Comparison of ENCODE assay signal across 2 cellular contexts in genomic region chr17:42243493-42243982, GRCh38.
TF ChIP-seq lines count a peak whose summit lies in the region.

No MANE protein-coding gene starts in this region.

TF ChIP-seq in HepG2, 621 proteins besides CTCF, POLR2A, EP300 and RAD21:
- TF ChIP-seq GLI4 (CRISPR knock-in tag; IDR thresholded peaks at IDR 0.05; ENCODE audit: borderline replicate concordance) (no peak), ATF5 (CRISPR knock-in tag; IDR thresholded peaks at IDR 0.05; ENCODE audit: low read depth) (no peak), PAF1 (CRISPR knock-in tag; IDR thresholded peaks at IDR 0.05) (no peak), MED1 (CRISPR knock-in tag; IDR thresholded peaks at IDR 0.05) (no peak), CBX1 (IDR thresholded peaks at IDR 0.05; ENCODE audit: low read depth) (no peak), JDP2 (CRISPR knock-in tag; IDR thresholded peaks at IDR 0.05; ENCODE audit: borderline replicate concordance) (no peak), ZNF589 (CRISPR knock-in tag; conservative IDR thresholded peaks at IDR 0.05) (no peak), ARNT (IDR thresholded peaks at IDR 0.05) (no peak), ZNF558 (CRISPR knock-in tag; IDR thresholded peaks at IDR 0.05; ENCODE audit: borderline replicate concordance) (no peak), ZNF556 (CRISPR knock-in tag; IDR thresholded peaks at IDR 0.05; ENCODE audit: borderline replicate concordance) (no peak), IRF2 (CRISPR knock-in tag; IDR thresholded peaks at IDR 0.05) (no peak), ZNF598 (CRISPR knock-in tag; IDR thresholded peaks at IDR 0.05; ENCODE audit: borderline replicate concordance) (no peak), ZNF569 (CRISPR knock-in tag; IDR thresholded peaks at IDR 0.05; ENCODE audit: borderline replicate concordance) (no peak), PBX3 (CRISPR knock-in tag; IDR thresholded peaks at IDR 0.05; ENCODE audit: borderline replicate concordance) (no peak), DMAP1 (CRISPR knock-in tag; IDR thresholded peaks at IDR 0.05) (no peak), HOXD1 (CRISPR knock-in tag; IDR thresholded peaks at IDR 0.05) (no peak), SNAPC4 (CRISPR knock-in tag; IDR thresholded peaks at IDR 0.05) (no peak)

TF ChIP-seq in HEK293, 187 proteins besides CTCF, POLR2A, EP300 and RAD21:
- TF ChIP-seq ZBTB44 (tag by site-specific recombination; IDR thresholded peaks at IDR 0.05), result peak; percentile 56; the same call in 1 of the 2 replicates
- peak; percentile 47; the same call in 1 of the 2 replicates for TF ChIP-seq IKZF3 (tag by site-specific recombination; IDR thresholded peaks at IDR 0.05)
- 0 out of 2 replicates have a peak, but pooled peaks have one; percentile 15 for TF ChIP-seq ZNF341 (tag by site-specific recombination; IDR thresholded peaks at IDR 0.05; ENCODE audit: low read depth)
- TF ChIP-seq MEIS1 (CRISPR knock-in tag; IDR thresholded peaks at IDR 0.05; ENCODE audit: borderline replicate concordance), result no peak
- 0 out of 2 replicates have a peak, but pooled peaks have one; percentile 27 for TF ChIP-seq ZNF449 (tag by site-specific recombination; IDR thresholded peaks at IDR 0.05)
- TF ChIP-seq ZFP3 (tag by site-specific recombination; IDR thresholded peaks at IDR 0.05; ENCODE audit: low read depth), result no peak
- no peak for TF ChIP-seq TRIM28 (IDR thresholded peaks at IDR 0.05; ENCODE audit: borderline replicate concordance, low read length)
- peak; percentile 95 for TF ChIP-seq PRDM1 (tag by site-specific recombination; IDR thresholded peaks at IDR 0.05)
- no peak for TF ChIP-seq ZNF350 (tag by site-specific recombination; IDR thresholded peaks at IDR 0.05)
- no peak for TF ChIP-seq GLI4 (tag by site-specific recombination; IDR thresholded peaks at IDR 0.05)
